In genomic region chr14:31261859-31262739, GRCh38 we compare ENCODE assay signal across 8 cellular contexts. TPM values are rescaled to one million over a fixed set of nuclear protein-coding genes. Genes with fewer than 3 reads are reported as not detected.
DNase-seq lines count a peak whose midpoint lies in the region; TF ChIP-seq lines count a peak whose summit lies in the region.

No MANE protein-coding gene starts in this region.

- H3K27me3 Mint-ChIP-seq in brain = peaks cover 7% of the 10 kb centered on the region

- H4K20me1 ChIP-seq in MM.1S (ENCODE audit: insufficient read depth, low read length) = no peaks in the 10 kb centered on the region

- H3K36me3 Mint-ChIP-seq in brain = no peaks in the 10 kb centered on the region

- H3K36me3 ChIP-seq in MM.1S (replicated peaks; ENCODE audit: insufficient read depth, low read length) = no peaks in the 10 kb centered on the region

- no peak for TF ChIP-seq POLR2A in NB4 (IDR thresholded peaks at IDR 0.05; ENCODE audit: extremely low read depth, insufficient read length)

- H3K27ac Mint-ChIP-seq in brain = peak overlapping the region in 4 of 5 experiments; percentile 15 to 77 (median 64)

- no peaks in the 10 kb centered on the region for H3K4me1 ChIP-seq in MM.1S (ENCODE audit: low read length)

- no peaks in the 10 kb centered on the region for H3F3A ChIP-seq in MM.1S (ENCODE audit: insufficient read depth, low read length)

- H3K4me2 ChIP-seq in MM.1S (ENCODE audit: low read depth, low read length) = no peak overlapping the region

- in situ Hi-C loops in Caki2 (cut with HindIII; ENCODE audit: low pct_unique_long_range_greater_than_20kb, low sequenced_read_pairs) = no loop called here

- no peak overlapping the region for H3K9ac ChIP-seq in MM.1S (ENCODE audit: low read length)

- no peaks in the 10 kb centered on the region for H3K79me2 ChIP-seq in MM.1S (ENCODE audit: low read length)

- peak overlapping the region in 1 of 5 experiments; percentile 21 for H3K4me3 Mint-ChIP-seq in brain

- peaks cover 30% of the 10 kb centered on the region for H3K4me1 Mint-ChIP-seq in brain

- H3K27me3 ChIP-seq in MM.1S (replicated peaks; ENCODE audit: insufficient read depth, low read length) = no peaks in the 10 kb centered on the region

- no peak for TF ChIP-seq CTCF in NB4 (IDR thresholded peaks at IDR 0.05; ENCODE audit: low read depth, low read length)
- no peak for TF ChIP-seq CTCF in brain (conservative IDR thresholded peaks at IDR 0.05)
- TF ChIP-seq CTCF in MM.1S (IDR thresholded peaks at IDR 0.05; ENCODE audit: low read length) = no peak

- peaks cover 0 to 2% (median 0%) of the 10 kb centered on the region in 5 experiments for H3K9me3 Mint-ChIP-seq in brain

- H2AFZ ChIP-seq in MM.1S (ENCODE audit: low read length) = no peak overlapping the region

- no peak overlapping the region for H3K27ac ChIP-seq in MM.1S (ENCODE audit: low read length)

- DNase-seq in Caki2 (ENCODE audit: low read depth) = peak; percentile 84
- DNase-seq in NB4 (ENCODE audit: low read depth) = peak; percentile 78
- DNase-seq in myocyte (ENCODE audit: low read depth) = peak; percentile 14
- no peak for DNase-seq in putamen (ENCODE audit: low spot score)
- no peak for DNase-seq in MM.1S
- no peak for DNase-seq in NCI-H226
- no peak for DNase-seq in NCI-H1417 treated with DMSO at 0.1 percent for 48 hours (lab: John Stamatoyannopoulos, UW)

- H3K4me3 ChIP-seq in NB4 (ENCODE audit: low read depth, low read length) (no peak overlapping the region), MM.1S (ENCODE audit: low read length) (no peak overlapping the region)

- no peaks in the 10 kb centered on the region for H3K9me3 ChIP-seq in MM.1S (replicated peaks; ENCODE audit: insufficient read depth, low read length)

- H3K9me2 ChIP-seq in MM.1S (replicated peaks; ENCODE audit: insufficient read depth, low read length) = no peaks in the 10 kb centered on the region

RNA-seq across cellular contexts. Expression of gene HECTD1, which starts 54.5 kb away (rescaled TPM):
- 76.3 and 78.6 TPM in 2 replicates for total RNA-seq in Caki2 (2014; rRNA removed; shearing (Covaris generic); ENCODE audit: low replicate concordance)
- 57.7 TPM for polyA plus RNA-seq in brain (ENCODE audit: insufficient read depth, low read depth, low replicate concordance)
- total RNA-seq in myocyte = 182 and 221 TPM in 2 replicates
- polyA plus RNA-seq in myocyte (2012) = 44.6 TPM

Comparison
In these comparisons a context has a peak if more than half of its experiments do, and no peak if none do; other contexts are left out.
1. DNase-seq: peak in Caki2 (single experiment), NB4 (single experiment) and myocyte (single experiment); none in putamen (single experiment), MM.1S (single experiment), NCI-H226 (single experiment) and NCI-H1417 treated with DMSO at 0.1 percent for 48 hours (single experiment).